5 cellular contexts compared by ENCODE assay signal in genomic region chr1:153668672-153669071, GRCh38. TPM values are rescaled to one million over a fixed set of nuclear protein-coding genes. Genes with fewer than 3 reads are reported as not detected.
"Had no signal": no experiment of that assay in that cellular context is flagged by ENCODE, and none has a peak within 500 bp of the region (broad histone marks: within the 10 kb centered on the region; RNA-seq: fewer than 3 reads in every experiment).

No MANE protein-coding gene starts in this region.

RNA-seq across cellular contexts. Expression of gene NPR1, which starts 9.8 kb away (rescaled TPM):
- total RNA-seq: T-helper 1 cell treated with Interleukin-12 subunit alpha and Interleukin-12 subunit beta and Interleukin-4 antibody, amounts not matched to agents 30 ng/mL and 1 ng/mL, for 36 hours had no signal

RNA-seq across cellular contexts. Expression of gene S100A1, which starts 40.4 kb away (rescaled TPM):
- total RNA-seq: activated CD4-positive, alpha-beta memory T cell treated with anti-CD3 and anti-CD28 coated beads for 36 hours; bronchial epithelial cell; dermis microvascular lymphatic vessel endothelial cell; lung microvascular endothelial cell; T-helper 1 cell treated with Interleukin-12 subunit alpha and Interleukin-12 subunit beta and Interleukin-4 antibody, amounts not matched to agents 30 ng/mL and 1 ng/mL, for 36 hours had no signal
